Comparison of ENCODE assay signal across 8 cellular contexts in genomic region chr22:37484115-37485005, GRCh38. TPM values are rescaled to one million over a fixed set of nuclear protein-coding genes. Genes with fewer than 3 reads are reported as not detected.
DNase-seq lines count a peak whose midpoint lies in the region; ATAC-seq and TF ChIP-seq lines count a peak whose summit lies in the region.

No MANE protein-coding gene starts in this region.

- no peak for TF ChIP-seq CTCF in right atrium auricular region (IDR thresholded peaks at IDR 0.05)

- peaks cover 0 to 32% of the 10 kb centered on the region in 2 donors for H3K4me1 ChIP-seq in right atrium auricular region

- peak overlapping the region; percentile 24 to 46 for H3K4me3 ChIP-seq in right atrium auricular region

- no peaks in the 10 kb centered on the region for H3K27me3 ChIP-seq in right atrium auricular region

- no peaks in the 10 kb centered on the region for H3K9me3 ChIP-seq in right atrium auricular region

- ATAC-seq in GM18867 (IDR thresholded peaks at IDR 0.05; ENCODE audit: unreplicated experiment) (peak; percentile 37), HG03159 (IDR thresholded peaks at IDR 0.05; ENCODE audit: unreplicated experiment) (no peak), HG02840 (IDR thresholded peaks at IDR 0.05; ENCODE audit: low FRiP score, unreplicated experiment) (no peak)

- no peaks in the 10 kb centered on the region for H3K36me3 ChIP-seq in right atrium auricular region

- DNase-seq in NOMO-1 (lab: John Stamatoyannopoulos, UW; ENCODE audit: unreplicated experiment in 2 of 2) (peak; percentile 82 to 90), right atrium auricular region (ENCODE audit: low spot score) (peak; percentile 82), NCI-H2227 (lab: John Stamatoyannopoulos, UW; ENCODE audit: unreplicated experiment) (no peak)
- peak; percentile 88 to 89 for DNase-seq in activated T-cell treated with anti-CD3 and anti-CD28 coated beads, Interleukin-2, amount 50 U/mL, for 48 hours
- peak; percentile 52 to 72 for DNase-seq in stimulated activated CD4-positive, alpha-beta T cell treated with anti-CD3 and anti-CD28 coated beads, Interleukin-1b, Interleukin-23, amount 100 ng/mL, for 4 hours (ENCODE audit: low read depth in 2 of 2)

- H3K27ac ChIP-seq in right atrium auricular region, result peak overlapping the region; percentile 70 to 74

RNA-seq across cellular contexts. Expression of gene MFNG, which starts 1.8 kb away (rescaled TPM):
- total RNA-seq in right atrium auricular region, result 10 to 100 TPM in 1 of 2 donors, 1 to 10 TPM in 1; 9.9 to 19.5 TPM

RNA-seq across cellular contexts. Expression of gene CARD10, which starts 34.9 kb away (rescaled TPM):
- 1 to 10 TPM; 4.2 to 5.8 TPM for total RNA-seq in right atrium auricular region

RNA-seq across cellular contexts. Expression of gene ELFN2, which starts 57.1 kb away (rescaled TPM):
- total RNA-seq in right atrium auricular region, result not detected
